Comparison of ENCODE assay signal across 14 cellular contexts in genomic region chr13:113500530-113501265, GRCh38. TPM values are rescaled to one million over a fixed set of nuclear protein-coding genes. Genes with fewer than 3 reads are reported as not detected.
DNase-seq lines count a peak whose midpoint lies in the region; ATAC-seq and TF ChIP-seq lines count a peak whose summit lies in the region.
"Had no signal": no experiment of that assay in that cellular context is flagged by ENCODE, and none has a peak within 500 bp of the region (broad histone marks: within the 10 kb centered on the region; RNA-seq: fewer than 3 reads in every experiment).

No MANE protein-coding gene starts in this region.

- H3K9ac ChIP-seq in BLaER1 (0 out of 2 replicates have a peak overlapping the region, but pooled peaks have one; percentile 5), colonic mucosa (ENCODE audit: low read depth in 2 of 2, low read length in 2 of 2) (no peak overlapping the region)

- no peak for TF ChIP-seq CTCF in left ventricle myocardium inferior (IDR thresholded peaks at IDR 0.05; ENCODE audit: borderline replicate concordance)
- no peak for TF ChIP-seq CTCF in colonic mucosa (IDR thresholded peaks at IDR 0.05)
- TF ChIP-seq CTCF in coronary artery (IDR thresholded peaks at IDR 0.05): no peak

- no peak overlapping the region for H3K4me2 ChIP-seq in BLaER1
- H3K4me2 ChIP-seq: A549 had no signal

- H3K9me3 ChIP-seq in BLaER1: peaks cover 11% of the 10 kb centered on the region
- H3K9me3 ChIP-seq in left ventricle myocardium inferior (replicated peaks): no peaks in the 10 kb centered on the region
- no peaks in the 10 kb centered on the region for H3K9me3 ChIP-seq in colonic mucosa
- H3K9me3 ChIP-seq: A549, Caco-2 had no signal

- in situ Hi-C loops in G401 (cut with HindIII; ENCODE audit: low sequenced_read_pairs): loop anchor here (10.0 kb wide), 1 partner anchor 54 kb away; no protein-coding TSS in a partner anchor

- H4K20me1 ChIP-seq in BLaER1: peaks cover 9% of the 10 kb centered on the region

- no peak for ATAC-seq in HG02678 (IDR thresholded peaks at IDR 0.05; ENCODE audit: unreplicated experiment)
- ATAC-seq: A549, HCT116 had no signal

- no peak overlapping the region for H3K27ac ChIP-seq in BLaER1
- H3K27ac ChIP-seq in left ventricle myocardium inferior (replicated peaks): peak overlapping the region; percentile 86
- H3K27ac ChIP-seq in colonic mucosa: no peak overlapping the region
- no peak overlapping the region for H3K27ac ChIP-seq in coronary artery
- H3K27ac ChIP-seq: A549 had no signal

- no peak overlapping the region for H3K4me3 ChIP-seq in BLaER1
- peak overlapping the region; percentile 15 for H3K4me3 ChIP-seq in left ventricle myocardium inferior
- H3K4me3 ChIP-seq in colonic mucosa: no peak overlapping the region
- no peak overlapping the region for H3K4me3 ChIP-seq in coronary artery
- H3K4me3 ChIP-seq: A549 had no signal

- peaks cover 23% of the 10 kb centered on the region for H3K4me1 ChIP-seq in BLaER1
- H3K4me1 ChIP-seq in left ventricle myocardium inferior: peaks cover 53% of the 10 kb centered on the region
- no peaks in the 10 kb centered on the region for H3K4me1 ChIP-seq in colonic mucosa
- H3K4me1 ChIP-seq: A549, Caco-2 had no signal

- intact Hi-C loops in left ventricle myocardium inferior (cut with micrococcal nuclease): no loop called here
- intact Hi-C loops in colonic mucosa (cut with DNase I): no loop called here

- H3K36me3 ChIP-seq in BLaER1 (peaks cover 97% of the 10 kb centered on the region), left ventricle myocardium inferior (peaks cover 93% of the 10 kb centered on the region), colonic mucosa (peaks cover 19% of the 10 kb centered on the region)

- H3K27me3 ChIP-seq in BLaER1 (no peaks in the 10 kb centered on the region), left ventricle myocardium inferior (ENCODE audit: low read depth) (no peaks in the 10 kb centered on the region), colonic mucosa (no peaks in the 10 kb centered on the region)

- DNase-seq in G401 (ENCODE audit: low spot score) (peak; percentile 67), cerebellum (ENCODE audit: low spot score) (peak; percentile 58), left ventricle myocardium inferior (no peak), Ammon's horn (ENCODE audit: low spot score) (no peak), colonic mucosa (no peak), coronary artery (ENCODE audit: low spot score) (no peak)
- DNase-seq: Caco-2; CD8-positive, alpha-beta memory T cell; DND-41; GF-D8 had no signal

RNA-seq across cellular contexts. Expression of gene DCUN1D2, which starts 10.2 kb away (rescaled TPM):
- total RNA-seq in G401 (2014; rRNA removed; shearing (Covaris generic)): 6.3 and 12.7 TPM in 2 replicates
- total RNA-seq in cerebellum (44.5 TPM), left ventricle myocardium inferior (196 TPM), colonic mucosa (10 to 100 TPM; 14.9 to 20.5 TPM)

RNA-seq across cellular contexts. Expression of gene ADPRHL1, which starts 47.4 kb away (rescaled TPM):
- total RNA-seq in G401 (2014; rRNA removed; shearing (Covaris generic)): 2.3 and 3.3 TPM in 2 replicates
- total RNA-seq in cerebellum (5.0 TPM), left ventricle myocardium inferior (484 TPM), colonic mucosa (1 to 10 TPM; 4.6 to 6.2 TPM)

Comparison
In these comparisons a context has a peak if more than half of its experiments do, and no peak if none do; other contexts are left out.
1. DNase-seq: peak in G401 (single experiment) and cerebellum (single experiment); none in left ventricle myocardium inferior (single experiment), Ammon's horn (single experiment), colonic mucosa (single experiment) and coronary artery (single experiment).
2. RNA of gene ADPRHL1, which starts 47.4 kb away (total RNA-seq): 484 TPM in left ventricle myocardium inferior (single experiment); 4.6 to 6.2 TPM in colonic mucosa, 5.0 TPM in cerebellum (single experiment) and 2.3 to 3.3 TPM in G401; every median in the first group is over 10 times any median in the second.